8 cellular contexts compared by ENCODE assay signal in genomic region chr6:89433637-89434499, GRCh38. TPM values are rescaled to one million over a fixed set of nuclear protein-coding genes. Genes with fewer than 3 reads are reported as not detected.
A peak's percentile ranks its signal among the peaks of the same experiment; 100 is the strongest.
DNase-seq lines count a peak whose midpoint lies in the region; ATAC-seq and TF ChIP-seq lines count a peak whose summit lies in the region.

No MANE protein-coding gene starts in this region.

- no peaks in the 10 kb centered on the region for H3K36me3 Mint-ChIP-seq in T-helper 2 cell treated with Interferon-gamma antibody and Interleukin-4, amounts not matched to agents 5 μg/mL and 100 μg/mL, for 36 hours (ENCODE audit: low read depth)

- ATAC-seq in HG03432 (IDR thresholded peaks at IDR 0.05; ENCODE audit: unreplicated experiment) (peak; percentile 46), omental fat pad (ENCODE audit: low FRiP score) (no peak)

- no peak for TF ChIP-seq CTCF in lower leg skin (IDR thresholded peaks at IDR 0.05)
- TF ChIP-seq CTCF in omental fat pad (IDR thresholded peaks at IDR 0.05), result no peak

- peak overlapping the region; percentile 58 for H3K4me3 ChIP-seq in lower leg skin (ENCODE audit: low read depth, poor library complexity, severe bottlenecking)

- intact Hi-C loops in lower leg skin (cut with DNase I; ENCODE audit: low total_unique reads), result loop anchor here (10.0 kb wide), 1 partner anchor 181 kb away; no protein-coding TSS in a partner anchor

- H3K27ac Mint-ChIP-seq in T-helper 2 cell treated with Interferon-gamma antibody and Interleukin-4, amounts not matched to agents 5 μg/mL and 100 μg/mL, for 36 hours, result no peak overlapping the region

- 27 to 28% methylated on average over 15 to 18 of the region's 35 CpGs for WGBS in lower leg skin, 2 donors

- peak overlapping the region; percentile 79 for H3K4me3 Mint-ChIP-seq in T-helper 2 cell treated with Interferon-gamma antibody and Interleukin-4, amounts not matched to agents 5 μg/mL and 100 μg/mL, for 36 hours

- H3K9me3 Mint-ChIP-seq in T-helper 2 cell treated with Interferon-gamma antibody and Interleukin-4, amounts not matched to agents 5 μg/mL and 100 μg/mL, for 36 hours, result no peaks in the 10 kb centered on the region

- peak; percentile 41 for DNase-seq in activated CD4-positive, CD25-positive, alpha-beta regulatory T cell treated with anti-CD3 and anti-CD28 coated beads, Interleukin-2, amount 50 U/mL, for 72 hours
- DNase-seq in activated CD4-positive, CD25-positive, alpha-beta regulatory T cell (lab: John Stamatoyannopoulos, UW), result no peak
- DNase-seq in T-helper 2 cell treated with Interferon-gamma antibody and Interleukin-4, amounts not matched to agents 5 μg/mL and 100 μg/mL, for 36 hours (ENCODE audit: low spot score), result peak; percentile 5
- DNase-seq in cerebellar cortex (ENCODE audit: low spot score) (peak; percentile 76), lower leg skin (ENCODE audit: low spot score in 2 of 2) (peak in 1 of 2 donors; percentile 86), omental fat pad (ENCODE audit: low spot score) (no peak)
- peak; percentile 23 for DNase-seq in stimulated activated naive CD4-positive, alpha-beta T cell treated with Interleukin-2 at 50 U/mL for 16 hours (lab: John Stamatoyannopoulos, UW)

- peaks cover 11% of the 10 kb centered on the region for H3K4me1 Mint-ChIP-seq in T-helper 2 cell treated with Interferon-gamma antibody and Interleukin-4, amounts not matched to agents 5 μg/mL and 100 μg/mL, for 36 hours (ENCODE audit: low read depth)

- no peak for TF ChIP-seq POLR2A in lower leg skin (IDR thresholded peaks at IDR 0.05)

- H3K27me3 Mint-ChIP-seq in T-helper 2 cell treated with Interferon-gamma antibody and Interleukin-4, amounts not matched to agents 5 μg/mL and 100 μg/mL, for 36 hours (ENCODE audit: low read depth), result peaks cover 51% of the 10 kb centered on the region

RNA-seq across cellular contexts. Expression of gene ANKRD6, which starts 0.9 kb away (rescaled TPM):
- total RNA-seq in lower leg skin, result 1 to 10 TPM; 3.2 to 6.7 (median 4.8) TPM
- 10 to 100 TPM in 3 of 4 donors, 1 to 10 TPM in 1; 9.3 to 26.0 (median 12.4) TPM for total RNA-seq in omental fat pad

RNA-seq across cellular contexts. Expression of gene RRAGD, which starts 21.8 kb away (rescaled TPM):
- 10 to 100 TPM; 13.3 to 22.3 (median 20.1) TPM for total RNA-seq in lower leg skin
- total RNA-seq in omental fat pad, result 10 to 100 TPM; 11.8 to 41.8 (median 16.5) TPM

Comparison
In these comparisons a context has a peak if more than half of its experiments do, and no peak if none do; other contexts are left out.
1. DNase-seq: peak in activated CD4-positive, CD25-positive, alpha-beta regulatory T cell treated with anti-CD3 and anti-CD28 coated beads, Interleukin-2, amount 50 U/mL, for 72 hours (single experiment), T-helper 2 cell treated with Interferon-gamma antibody and Interleukin-4, amounts not matched to agents 5 μg/mL and 100 μg/mL, for 36 hours (single experiment), cerebellar cortex (single experiment) and stimulated activated naive CD4-positive, alpha-beta T cell treated with Interleukin-2 at 50 U/mL for 16 hours (single experiment); none in activated CD4-positive, CD25-positive, alpha-beta regulatory T cell (0 of 4) and omental fat pad (single experiment).